24 cellular contexts compared by ENCODE assay signal in genomic region chr1:27471476-27471875, GRCh38. TPM values are rescaled to one million over a fixed set of nuclear protein-coding genes. Genes with fewer than 3 reads are reported as not detected.
DNase-seq lines count a peak whose midpoint lies in the region; ATAC-seq and TF ChIP-seq lines count a peak whose summit lies in the region.
"Had no signal": no experiment of that assay in that cellular context is flagged by ENCODE, and none has a peak within 500 bp of the region (broad histone marks: within the 10 kb centered on the region; RNA-seq: fewer than 3 reads in every experiment).

No MANE protein-coding gene starts in this region.

- H3K4me3 Mint-ChIP-seq in stimulated activated naive CD8-positive, alpha-beta T cell treated with anti-CD3 and anti-CD28 coated beads, Interleukin-15, Interleukin-2, amounts not matched to agents 100 ng/mL and 50 ng/mL, for 24 hours: no peak overlapping the region
- no peak overlapping the region for H3K4me3 Mint-ChIP-seq in stimulated activated naive CD8-positive, alpha-beta T cell treated with anti-CD3 and anti-CD28 coated beads, Interleukin-15, amount 100 ng/mL, for 72 hours
- H3K4me3 Mint-ChIP-seq in T-helper 17 cell (no peak overlapping the region), naive B cell (peak overlapping the region in 6 of 8 donors; percentile 25 to 75 (median 62))

- no peaks in the 10 kb centered on the region for H3K9me2 ChIP-seq in MM.1S (replicated peaks; ENCODE audit: insufficient read depth, low read length)

- H3F3A ChIP-seq in MM.1S (ENCODE audit: insufficient read depth, low read length): no peaks in the 10 kb centered on the region

- H3K27ac Mint-ChIP-seq in stimulated activated naive CD8-positive, alpha-beta T cell treated with anti-CD3 and anti-CD28 coated beads, Interleukin-15, Interleukin-2, amounts not matched to agents 100 ng/mL and 50 ng/mL, for 24 hours: peak overlapping the region; percentile 45
- H3K27ac Mint-ChIP-seq in stimulated activated naive CD8-positive, alpha-beta T cell treated with anti-CD3 and anti-CD28 coated beads, Interleukin-15, amount 100 ng/mL, for 72 hours: no peak overlapping the region
- H3K27ac Mint-ChIP-seq in T-helper 17 cell (peak overlapping the region; percentile 76), naive B cell (peak overlapping the region in 5 of 6 donors; percentile 69 to 75 (median 73))

- peaks cover 26% of the 10 kb centered on the region for H3K36me3 Mint-ChIP-seq in stimulated activated naive CD8-positive, alpha-beta T cell treated with anti-CD3 and anti-CD28 coated beads, Interleukin-15, Interleukin-2, amounts not matched to agents 100 ng/mL and 50 ng/mL, for 24 hours (ENCODE audit: low read depth)
- peaks cover 5% of the 10 kb centered on the region for H3K36me3 Mint-ChIP-seq in T-helper 17 cell (ENCODE audit: low read depth)
- H3K36me3 Mint-ChIP-seq in naive B cell: peaks cover 9 to 10% of the 10 kb centered on the region in 2 donors

- no peak overlapping the region for H3K9ac ChIP-seq in MM.1S (ENCODE audit: low read length)

- H3K4me3 ChIP-seq in MM.1S (ENCODE audit: low read length): no peak overlapping the region
- H3K4me3 ChIP-seq: breast epithelium, colonic mucosa, HAP-1, lung, ovary, spleen, transverse colon had no signal

- no peaks in the 10 kb centered on the region for H3K27me3 ChIP-seq in MM.1S (replicated peaks; ENCODE audit: insufficient read depth, low read length)
- H3K27me3 ChIP-seq: breast epithelium, colonic mucosa, ovary, spleen, transverse colon had no signal

- 0 out of 2 replicates have a peak, but pooled peaks cover 8% of the 10 kb centered on the region for H4K20me1 ChIP-seq in MM.1S (ENCODE audit: insufficient read depth, low read length)

- H3K9me3 Mint-ChIP-seq in stimulated activated naive CD8-positive, alpha-beta T cell treated with anti-CD3 and anti-CD28 coated beads, Interleukin-15, Interleukin-2, amounts not matched to agents 100 ng/mL and 50 ng/mL, for 24 hours: no peaks in the 10 kb centered on the region
- no peaks in the 10 kb centered on the region for H3K9me3 Mint-ChIP-seq in stimulated activated naive CD8-positive, alpha-beta T cell treated with anti-CD3 and anti-CD28 coated beads, Interleukin-15, amount 100 ng/mL, for 72 hours
- no peaks in the 10 kb centered on the region for H3K9me3 Mint-ChIP-seq in naive B cell

- no peaks in the 10 kb centered on the region for H3K27me3 Mint-ChIP-seq in stimulated activated naive CD8-positive, alpha-beta T cell treated with anti-CD3 and anti-CD28 coated beads, Interleukin-15, Interleukin-2, amounts not matched to agents 100 ng/mL and 50 ng/mL, for 24 hours
- no peaks in the 10 kb centered on the region for H3K27me3 Mint-ChIP-seq in stimulated activated naive CD8-positive, alpha-beta T cell treated with anti-CD3 and anti-CD28 coated beads, Interleukin-15, amount 100 ng/mL, for 72 hours
- H3K27me3 Mint-ChIP-seq in T-helper 17 cell (no peaks in the 10 kb centered on the region), naive B cell (no peaks in the 10 kb centered on the region)

- H3K36me3 ChIP-seq in MM.1S (replicated peaks; ENCODE audit: insufficient read depth, low read length): peaks cover 3% of the 10 kb centered on the region; the same call in 1 of the 2 replicates
- H3K36me3 ChIP-seq: breast epithelium, colonic mucosa, ovary had no signal

- no peak overlapping the region for H2AFZ ChIP-seq in MM.1S (ENCODE audit: low read length)

- H3K27ac ChIP-seq in MM.1S (ENCODE audit: low read length): no peak overlapping the region
- H3K27ac ChIP-seq: breast epithelium, C4-2B, colonic mucosa, ovary, transverse colon had no signal

- no peaks in the 10 kb centered on the region for H3K4me1 ChIP-seq in MM.1S (ENCODE audit: low read length)
- H3K4me1 ChIP-seq: colonic mucosa had no signal

- peaks cover 99% of the 10 kb centered on the region for H3K79me2 ChIP-seq in MM.1S (ENCODE audit: low read length)

- no peak overlapping the region for H3K4me2 ChIP-seq in MM.1S (ENCODE audit: low read depth, low read length)

- DNase-seq in stimulated activated naive CD8-positive, alpha-beta T cell treated with anti-CD3 and anti-CD28 coated beads, Interleukin-15, amount 100 ng/mL, for 72 hours: no peak
- no peak for DNase-seq in T-helper 17 cell
- no peak for DNase-seq in naive B cell
- DNase-seq in MM.1S: no peak
- DNase-seq: activated CD4-positive, alpha-beta T cell treated with anti-CD3 and anti-CD28 coated beads for 1 hour; activated effector memory CD4-positive, alpha-beta T cell treated with Interleukin-2 at 50 U/mL for 16 hours; amniotic stem cell; colonic mucosa; IMR-90; kidney; NCI-H146; NCI-H69; ovary; spleen; stimulated activated CD4-positive, alpha-beta T cell treated with anti-CD3 and anti-CD28 coated beads, Interleukin-4, amount 100 ng/mL, for 1 hour; stimulated activated naive CD8-positive, alpha-beta T cell treated with anti-CD3 and anti-CD28 coated beads, Interleukin-15, Interleukin-2, amounts not matched to agents 100 U/mL and 50 U/mL, for 24 hours; transverse colon had no signal

- no peaks in the 10 kb centered on the region for H3K9me3 ChIP-seq in T-helper 17 cell (ENCODE audit: control insufficient read depth, low read length, poor library complexity, severe bottlenecking)
- H3K9me3 ChIP-seq in MM.1S (replicated peaks; ENCODE audit: insufficient read depth, low read length): no peaks in the 10 kb centered on the region
- H3K9me3 ChIP-seq: breast epithelium, colonic mucosa, HAP-1, ovary, spleen, transverse colon had no signal

- no peak for ATAC-seq in stimulated activated naive CD8-positive, alpha-beta T cell treated with anti-CD3 and anti-CD28 coated beads, Interleukin-15, amount 100 ng/mL, for 72 hours
- no peak for ATAC-seq in T-helper 17 cell
- ATAC-seq in naive B cell (ENCODE audit: low read depth in 2 of 2): no peak
- ATAC-seq in HG02763 (IDR thresholded peaks at IDR 0.05; ENCODE audit: unreplicated experiment): no peak
- no peak for ATAC-seq in GM21528 (IDR thresholded peaks at IDR 0.05; ENCODE audit: low FRiP score, unreplicated experiment)
- ATAC-seq: stimulated activated naive CD8-positive, alpha-beta T cell treated with anti-CD3 and anti-CD28 coated beads, Interleukin-15, Interleukin-2, amounts not matched to agents 100 U/mL and 50 U/mL, for 24 hours had no signal

- TF ChIP-seq CTCF in MM.1S (IDR thresholded peaks at IDR 0.05; ENCODE audit: low read length): no peak

- peaks cover 80% of the 10 kb centered on the region for H3K4me1 Mint-ChIP-seq in stimulated activated naive CD8-positive, alpha-beta T cell treated with anti-CD3 and anti-CD28 coated beads, Interleukin-15, Interleukin-2, amounts not matched to agents 100 ng/mL and 50 ng/mL, for 24 hours (ENCODE audit: low read depth)
- H3K4me1 Mint-ChIP-seq in stimulated activated naive CD8-positive, alpha-beta T cell treated with anti-CD3 and anti-CD28 coated beads, Interleukin-15, amount 100 ng/mL, for 72 hours: peaks cover 87% of the 10 kb centered on the region
- H3K4me1 Mint-ChIP-seq in T-helper 17 cell (peaks cover 59% of the 10 kb centered on the region), naive B cell (peaks cover 57 to 90% (median 82%) of the 10 kb centered on the region in 3 donors)

RNA-seq across cellular contexts. Expression of gene WASF2, which starts 18.5 kb away (rescaled TPM):
- total RNA-seq in T-helper 17 cell: 100 to 1,000 TPM; 124 to 144 TPM
- 100 to 1,000 TPM in 2 of 6 donors, 10 to 100 TPM in 4; 33.1 to 121 (median 83.3) TPM for polyA plus RNA-seq in naive B cell (ENCODE audit: low read depth in 6 of 6)

Comparison
In these comparisons a context has a peak if more than half of its experiments do, and no peak if none do; other contexts are left out.
1. H3K27ac Mint-ChIP-seq: peak in stimulated activated naive CD8-positive, alpha-beta T cell treated with anti-CD3 and anti-CD28 coated beads, Interleukin-15, Interleukin-2, amounts not matched to agents 100 ng/mL and 50 ng/mL, for 24 hours (single experiment), T-helper 17 cell (single experiment) and naive B cell (5 of 6); none in stimulated activated naive CD8-positive, alpha-beta T cell treated with anti-CD3 and anti-CD28 coated beads, Interleukin-15, amount 100 ng/mL, for 72 hours (0 of 2).
2. H3K4me3 Mint-ChIP-seq: peak in naive B cell (6 of 8); none in stimulated activated naive CD8-positive, alpha-beta T cell treated with anti-CD3 and anti-CD28 coated beads, Interleukin-15, Interleukin-2, amounts not matched to agents 100 ng/mL and 50 ng/mL, for 24 hours (single experiment), stimulated activated naive CD8-positive, alpha-beta T cell treated with anti-CD3 and anti-CD28 coated beads, Interleukin-15, amount 100 ng/mL, for 72 hours (0 of 2) and T-helper 17 cell (single experiment).